In the genomic region with DNA sequence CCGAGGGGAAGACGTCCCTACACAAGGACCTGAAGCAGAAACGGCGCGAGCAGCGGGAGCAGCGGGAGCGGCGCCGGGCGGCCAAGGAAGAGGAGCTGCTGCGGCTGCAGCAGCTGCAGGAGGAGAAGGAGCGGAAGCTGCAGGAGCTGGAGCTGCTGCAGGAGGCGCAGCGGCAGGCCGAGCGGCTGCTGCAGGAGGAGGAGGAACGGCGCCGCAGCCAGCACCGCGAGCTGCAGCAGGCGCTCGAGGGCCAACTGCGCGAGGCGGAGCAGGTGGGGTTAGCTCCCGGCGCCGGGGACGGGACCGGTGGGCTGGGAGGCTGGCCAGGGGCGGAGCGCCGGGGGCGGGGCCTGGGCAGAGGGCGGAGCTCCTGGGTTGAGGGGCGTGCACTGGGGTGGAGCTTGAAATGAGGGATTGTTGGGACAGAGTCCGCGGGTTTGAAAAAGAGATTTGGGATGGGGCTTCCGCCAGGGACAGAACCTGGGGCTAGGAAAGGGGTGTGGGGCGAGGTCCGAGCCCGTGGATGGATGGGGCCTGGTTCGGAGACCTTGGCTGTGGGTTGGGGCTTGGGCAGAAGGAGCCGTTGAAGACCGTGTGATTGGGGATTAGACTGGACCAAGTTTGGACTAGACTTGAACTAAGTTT, we compare ENCODE assay signal across 10 cellular contexts. TPM values are rescaled to one million over a fixed set of nuclear protein-coding genes. Genes with fewer than 3 reads are reported as not detected.
A peak's percentile ranks its signal among the peaks of the same experiment; 100 is the strongest.
DNase-seq lines count a peak whose midpoint lies in the region; ATAC-seq, FAIRE-seq and TF ChIP-seq lines count a peak whose summit lies in the region.
"Had no signal": no experiment of that assay in that cellular context is flagged by ENCODE, and none has a peak within 500 bp of the region (broad histone marks: within the 10 kb centered on the region; RNA-seq: fewer than 3 reads in every experiment).

No MANE protein-coding gene starts in this region.

- ATAC-seq in HG03442 (IDR thresholded peaks at IDR 0.05; ENCODE audit: unreplicated experiment): no peak
- ATAC-seq in activated CD8-positive, alpha-beta T cell treated with anti-CD3 and anti-CD28 coated beads, Interleukin-2, amount 10 ng/mL, durations not matched to agents 7 days and 5 days: no peak

- POLR2A ChIA-PET in activated CD8-positive, alpha-beta T cell treated with anti-CD3 and anti-CD28 coated beads, Interleukin-2, amount 10 ng/mL, durations not matched to agents 7 days and 5 days (lab: Charles Lee): no interaction called here

- H3K4me3 ChIP-seq in BE2C (ENCODE audit: low read depth, low read length) (peak overlapping the region; percentile 70), neural progenitor cell (peak overlapping the region; percentile 52)

- H3K9me3 Mint-ChIP-seq in neural progenitor cell: peaks cover 4% of the 10 kb centered on the region
- H3K9me3 Mint-ChIP-seq in activated CD8-positive, alpha-beta T cell treated with anti-CD3 and anti-CD28 coated beads, Interleukin-2, amount 10 ng/mL, durations not matched to agents 7 days and 5 days (ENCODE audit: insufficient read depth): no peaks in the 10 kb centered on the region

- peak overlapping the region; percentile 90 for H2AFZ ChIP-seq in neural progenitor cell (replicated peaks)

- DNase-seq in BE2C (peak; percentile 96), LHCN-M2 (ENCODE audit: low read depth) (peak; percentile 85), T1000 (lab: John Stamatoyannopoulos, UW) (peak; percentile 90), frontal cortex (ENCODE audit: low spot score in 2 of 2) (peak; percentile 78 to 94), neural progenitor cell (ENCODE audit: low spot score) (peak; percentile 97), activated gamma-delta T cell treated with Interleukin-2 at 50 U/mL for 16 hours (no peak)
- DNase-seq in activated CD8-positive, alpha-beta T cell treated with anti-CD3 and anti-CD28 coated beads, Interleukin-2, amount 10 ng/mL, durations not matched to agents 7 days and 5 days: no peak

- H3K4me3 Mint-ChIP-seq in neural progenitor cell: peak overlapping the region; percentile 92
- H3K4me3 Mint-ChIP-seq in activated CD8-positive, alpha-beta T cell treated with anti-CD3 and anti-CD28 coated beads, Interleukin-2, amount 10 ng/mL, durations not matched to agents 7 days and 5 days: no peak overlapping the region

- H4K20me1 ChIP-seq in neural progenitor cell (ENCODE audit: low read depth): no peaks in the 10 kb centered on the region

- H3K79me2 ChIP-seq in neural progenitor cell (ENCODE audit: low read depth): no peaks in the 10 kb centered on the region

- CTCF ChIA-PET in activated CD8-positive, alpha-beta T cell treated with anti-CD3 and anti-CD28 coated beads, Interleukin-2, amount 10 ng/mL, durations not matched to agents 7 days and 5 days (lab: Charles Lee): interaction anchor here (1.5 to 26.7 kb wide), 2 partner anchors 9 to 18 kb away, joined by 4 to 446 read pairs; a partner anchor contains a TSS

- peak overlapping the region; percentile 81 for H3K4me2 ChIP-seq in neural progenitor cell

- H3K27ac Mint-ChIP-seq in neural progenitor cell: peak overlapping the region; percentile 78
- no peak overlapping the region for H3K27ac Mint-ChIP-seq in activated CD8-positive, alpha-beta T cell treated with anti-CD3 and anti-CD28 coated beads, Interleukin-2, amount 10 ng/mL, durations not matched to agents 7 days and 5 days

- peaks cover 19% of the 10 kb centered on the region for H3K4me1 Mint-ChIP-seq in neural progenitor cell
- H3K4me1 Mint-ChIP-seq in activated CD8-positive, alpha-beta T cell treated with anti-CD3 and anti-CD28 coated beads, Interleukin-2, amount 10 ng/mL, durations not matched to agents 7 days and 5 days (ENCODE audit: low read depth): peaks cover 26% of the 10 kb centered on the region

- H3K27me3 Mint-ChIP-seq in neural progenitor cell (ENCODE audit: insufficient read depth, low read depth): peaks cover 9% of the 10 kb centered on the region
- H3K27me3 Mint-ChIP-seq in activated CD8-positive, alpha-beta T cell treated with anti-CD3 and anti-CD28 coated beads, Interleukin-2, amount 10 ng/mL, durations not matched to agents 7 days and 5 days (ENCODE audit: low read depth): no peaks in the 10 kb centered on the region

- H3K36me3 ChIP-seq in BE2C: no peaks in the 10 kb centered on the region
- no peaks in the 10 kb centered on the region for H3K36me3 ChIP-seq in neural progenitor cell

- no peak overlapping the region for H3K9ac ChIP-seq in neural progenitor cell

- no peaks in the 10 kb centered on the region for H3K4me1 ChIP-seq in BE2C
- no peaks in the 10 kb centered on the region for H3K4me1 ChIP-seq in neural progenitor cell

- no peak for FAIRE-seq in frontal cortex (lab: Jason Lieb, UNC)
- FAIRE-seq: endometrium, GM18507 had no signal

- no peaks in the 10 kb centered on the region for H3K27me3 ChIP-seq in BE2C
- peaks cover 31% of the 10 kb centered on the region for H3K27me3 ChIP-seq in neural progenitor cell

- no peak for TF ChIP-seq CTCF in BE2C (IDR thresholded peaks at IDR 0.05; ENCODE audit: low read depth, low read length)
- no peak for TF ChIP-seq CTCF in neural progenitor cell (IDR thresholded peaks at IDR 0.05)

- H3K36me3 Mint-ChIP-seq in neural progenitor cell: peaks cover 2% of the 10 kb centered on the region
- peaks cover 81% of the 10 kb centered on the region for H3K36me3 Mint-ChIP-seq in activated CD8-positive, alpha-beta T cell treated with anti-CD3 and anti-CD28 coated beads, Interleukin-2, amount 10 ng/mL, durations not matched to agents 7 days and 5 days (ENCODE audit: low read depth)

- no peak overlapping the region for H3K27ac ChIP-seq in neural progenitor cell

- H3K9me3 ChIP-seq in BE2C (no peaks in the 10 kb centered on the region), neural progenitor cell (ENCODE audit: low read depth) (no peaks in the 10 kb centered on the region)

- H3F3A ChIP-seq in neural progenitor cell (ENCODE audit: low read depth): peaks cover 12% of the 10 kb centered on the region

RNA-seq across cellular contexts. Expression of a gene that starts 20.7 kb away (rescaled TPM):
- polyA plus RNA-seq in BE2C (2012; ENCODE audit: insufficient read depth, insufficient read length, low read depth): 2.5 TPM
- total RNA-seq in LHCN-M2 (2014; rRNA removed): 0.06 and 0.13 TPM in 2 replicates
- polyA plus RNA-seq in LHCN-M2 (2012): 0.10 TPM
- total RNA-seq in frontal cortex: 2.4 TPM
- 0.17 and 0.19 TPM in 2 replicates for total RNA-seq in neural progenitor cell (ENCODE audit: low replicate concordance)
- 100 to 1,000 TPM; 191 to 195 TPM for total RNA-seq in activated CD8-positive, alpha-beta T cell treated with anti-CD3 and anti-CD28 coated beads, Interleukin-2, amount 10 ng/mL, durations not matched to agents 7 days and 5 days

RNA-seq across cellular contexts. Expression of a gene that starts 24.0 kb away (rescaled TPM):
- 30.0 TPM for polyA plus RNA-seq in BE2C (2012; ENCODE audit: insufficient read depth, insufficient read length, low read depth)
- total RNA-seq in LHCN-M2 (2014; rRNA removed) (9.5 and 11.0 TPM in 2 replicates), frontal cortex (1.6 TPM), neural progenitor cell (ENCODE audit: low replicate concordance) (4.9 and 8.2 TPM in 2 replicates)
- polyA plus RNA-seq in LHCN-M2 (2012): 27.6 TPM
- total RNA-seq in activated CD8-positive, alpha-beta T cell treated with anti-CD3 and anti-CD28 coated beads, Interleukin-2, amount 10 ng/mL, durations not matched to agents 7 days and 5 days: 10 to 100 TPM; 36.3 to 36.7 TPM

RNA-seq across cellular contexts. Expression of a gene that starts 58.8 kb away (rescaled TPM):
- polyA plus RNA-seq in BE2C (2012; ENCODE audit: insufficient read depth, insufficient read length, low read depth): 34.1 TPM
- total RNA-seq in LHCN-M2 (2014; rRNA removed) (22.2 and 26.8 TPM in 2 replicates), frontal cortex (11.0 TPM), neural progenitor cell (ENCODE audit: low replicate concordance) (14.8 and 27.0 TPM in 2 replicates)
- 19.2 TPM for polyA plus RNA-seq in LHCN-M2 (2012)
- total RNA-seq in activated CD8-positive, alpha-beta T cell treated with anti-CD3 and anti-CD28 coated beads, Interleukin-2, amount 10 ng/mL, durations not matched to agents 7 days and 5 days: 10 to 100 TPM; 39.4 to 41.6 TPM

Comparison
In these comparisons a context has a peak if more than half of its experiments do, and no peak if none do; other contexts are left out.
1. DNase-seq: peak in BE2C (single experiment), LHCN-M2 (single experiment), T1000 (single experiment), frontal cortex (2 of 2) and neural progenitor cell (single experiment); none in activated gamma-delta T cell treated with Interleukin-2 at 50 U/mL for 16 hours (single experiment) and activated CD8-positive, alpha-beta T cell treated with anti-CD3 and anti-CD28 coated beads, Interleukin-2, amount 10 ng/mL, durations not matched to agents 7 days and 5 days (single experiment).
2. RNA of a gene that starts 20.7 kb away (total RNA-seq): 191 to 195 TPM in activated CD8-positive, alpha-beta T cell treated with anti-CD3 and anti-CD28 coated beads, Interleukin-2, amount 10 ng/mL, durations not matched to agents 7 days and 5 days; 2.4 TPM in frontal cortex (single experiment), 0.17 to 0.19 TPM in neural progenitor cell and 0.06 to 0.13 TPM in LHCN-M2; every median in the first group is over 10 times any median in the second.